ENCODE assay signal across 18 cellular contexts in genomic region chr17:4487820-4488716, GRCh38. TPM values are rescaled to one million over a fixed set of nuclear protein-coding genes. Genes with fewer than 3 reads are reported as not detected.
DNase-seq lines count a peak whose midpoint lies in the region; ATAC-seq, FAIRE-seq and TF ChIP-seq lines count a peak whose summit lies in the region.
"Had no signal": no experiment of that assay in that cellular context is flagged by ENCODE, and none has a peak within 500 bp of the region (broad histone marks: within the 10 kb centered on the region; RNA-seq: fewer than 3 reads in every experiment).

No MANE protein-coding gene starts in this region.

- 60 to 67% methylated on average over 24 of the region's 24 CpGs for WGBS in heart right ventricle, 2 donors
- 61% methylated on average over 24 of the region's 24 CpGs for WGBS in right cardiac atrium

- H3K27me3 ChIP-seq in heart right ventricle (no peaks in the 10 kb centered on the region), left ventricle myocardium inferior (ENCODE audit: low read depth) (no peaks in the 10 kb centered on the region), right cardiac atrium (ENCODE audit: control insufficient read depth, insufficient read depth) (no peaks in the 10 kb centered on the region), upper lobe of right lung (no peaks in the 10 kb centered on the region)

- no peaks in the 10 kb centered on the region for H3K9me3 Mint-ChIP-seq in activated naive CD4-positive, alpha-beta T cell treated with anti-CD3 and anti-CD28 coated beads, Interleukin-2, amount 50 U/mL, for 72 hours
- H3K9me3 Mint-ChIP-seq: CD8-positive, alpha-beta memory T cell had no signal

- no peak for FAIRE-seq in GM19239 (lab: Jason Lieb, UNC)

- H3K36me3 Mint-ChIP-seq in activated naive CD4-positive, alpha-beta T cell treated with anti-CD3 and anti-CD28 coated beads, Interleukin-2, amount 50 U/mL, for 72 hours = peaks cover 4 to 8% of the 10 kb centered on the region in 2 donors

- H3K36me3 ChIP-seq in heart right ventricle (no peaks in the 10 kb centered on the region), left ventricle myocardium inferior (no peaks in the 10 kb centered on the region), upper lobe of right lung (no peaks in the 10 kb centered on the region)

- peak in 6 of 8 donors; percentile 18 to 60 (median 38) for ATAC-seq in heart right ventricle
- ATAC-seq in right cardiac atrium = peak; percentile 11 to 36
- ATAC-seq in upper lobe of right lung = no peak
- ATAC-seq in activated naive CD4-positive, alpha-beta T cell treated with anti-CD3 and anti-CD28 coated beads, Interleukin-2, amount 50 U/mL, for 72 hours = no peak
- no peak for ATAC-seq in GM19023 (IDR thresholded peaks at IDR 0.05; ENCODE audit: unreplicated experiment)
- ATAC-seq: HCT116 had no signal

- no peak overlapping the region for H3K4me3 ChIP-seq in heart right ventricle
- no peak overlapping the region for H3K4me3 ChIP-seq in left ventricle myocardium inferior
- no peak overlapping the region for H3K4me3 ChIP-seq in right cardiac atrium (ENCODE audit: low read length)
- no peak overlapping the region for H3K4me3 ChIP-seq in upper lobe of right lung

- H3K4me1 ChIP-seq in heart right ventricle (peaks cover 0 to 38% (median 16%) of the 10 kb centered on the region in 9 donors), left ventricle myocardium inferior (peaks cover 16% of the 10 kb centered on the region), right cardiac atrium (ENCODE audit: control insufficient read depth, insufficient read depth, low read length) (no peaks in the 10 kb centered on the region), upper lobe of right lung (peaks cover 3% of the 10 kb centered on the region)

- TF ChIP-seq CTCF in heart right ventricle (IDR thresholded peaks at IDR 0.05) (no peak), left ventricle myocardium inferior (IDR thresholded peaks at IDR 0.05; ENCODE audit: borderline replicate concordance) (no peak), upper lobe of right lung (IDR thresholded peaks at IDR 0.05) (no peak)

- H3K9me3 ChIP-seq in heart right ventricle (no peaks in the 10 kb centered on the region), left ventricle myocardium inferior (replicated peaks) (no peaks in the 10 kb centered on the region), right cardiac atrium (ENCODE audit: control insufficient read depth, low read length) (no peaks in the 10 kb centered on the region), upper lobe of right lung (no peaks in the 10 kb centered on the region)
- H3K9me3 ChIP-seq: SK-N-SH had no signal

- H3K27ac ChIP-seq in heart right ventricle = no peak overlapping the region
- no peak overlapping the region for H3K27ac ChIP-seq in left ventricle myocardium inferior (replicated peaks)
- H3K27ac ChIP-seq in right cardiac atrium (ENCODE audit: low read length) = no peak overlapping the region
- H3K27ac ChIP-seq in upper lobe of right lung = peak overlapping the region; percentile 70

- peak overlapping the region in 1 of 2 donors; percentile 48 for H3K27ac Mint-ChIP-seq in activated naive CD4-positive, alpha-beta T cell treated with anti-CD3 and anti-CD28 coated beads, Interleukin-2, amount 50 U/mL, for 72 hours
- H3K27ac Mint-ChIP-seq: B cell had no signal

- DNase-seq in heart right ventricle = no peak
- no peak for DNase-seq in left ventricle myocardium inferior
- peak; percentile 34 for DNase-seq in NCI-H446 treated with DMSO at 0.1 percent for 48 hours (lab: John Stamatoyannopoulos, UW)
- no peak for DNase-seq in right cardiac atrium
- DNase-seq in upper lobe of right lung = no peak
- DNase-seq in activated naive CD4-positive, alpha-beta T cell treated with anti-CD3 and anti-CD28 coated beads, Interleukin-2, amount 50 U/mL, for 72 hours (ENCODE audit: low spot score in 2 of 2) = no peak
- DNase-seq in GM19239 (ENCODE audit: insufficient read length, low spot score) = no peak
- DNase-seq: ACHN; CD8-positive, alpha-beta memory T cell; Kasumi-1; NCI-H1417; NCI-H2081; NCI-H2227 treated with DMSO at 0.1 percent for 48 hours; NCI-H526 treated with DMSO at 0.1 percent for 48 hours; SK-N-SH had no signal

- intact Hi-C loops in heart right ventricle (cut with DNase I) (loop anchor here in 1 of 10 donors (10.0 kb wide), 1 partner anchor 63 kb away; no protein-coding TSS in a partner anchor), left ventricle myocardium inferior (cut with micrococcal nuclease) (no loop called here), right cardiac atrium (cut with DNase I) (no loop called here), upper lobe of right lung (cut with DNase I) (no loop called here)

RNA-seq across cellular contexts. Expression of gene SPNS2, which starts 10.6 kb away (rescaled TPM):
- total RNA-seq in heart right ventricle (10 to 100 TPM in 4 of 10 donors, 1 to 10 TPM in 6; 4.5 to 19.9 (median 8.9) TPM), left ventricle myocardium inferior (11.2 TPM), right cardiac atrium (10 to 100 TPM in 2 of 4 donors, 1 to 10 TPM in 2; 9.6 to 12.7 (median 10.3) TPM), upper lobe of right lung (67.0 TPM)
- polyA plus RNA-seq in heart right ventricle (10 to 100 TPM; 22.0 to 27.7 TPM), right cardiac atrium (16.2 TPM)
- under 1 TPM; 0.16 to 0.64 TPM for total RNA-seq in activated naive CD4-positive, alpha-beta T cell treated with anti-CD3 and anti-CD28 coated beads, Interleukin-2, amount 50 U/mL, for 72 hours
- total RNA-seq: B cell had no signal

RNA-seq across cellular contexts. Expression of gene SPNS3, which starts 54.3 kb away (rescaled TPM):
- 1 to 10 TPM in 5 of 10 donors, under 1 TPM in 4, not detected in 1; 0.22 to 4.2 (median 1.3) TPM for total RNA-seq in heart right ventricle
- polyA plus RNA-seq in heart right ventricle = under 1 TPM; 0.13 to 0.59 TPM
- total RNA-seq in left ventricle myocardium inferior = 1.7 TPM
- under 1 TPM in 2 of 4 donors, not detected in 2; 0.29 to 0.45 TPM for total RNA-seq in right cardiac atrium
- 0.23 TPM for polyA plus RNA-seq in right cardiac atrium
- 0.87 TPM for total RNA-seq in upper lobe of right lung
- total RNA-seq in activated naive CD4-positive, alpha-beta T cell treated with anti-CD3 and anti-CD28 coated beads, Interleukin-2, amount 50 U/mL, for 72 hours = 1 to 10 TPM; 4.4 to 8.7 TPM

Comparison
In these comparisons a context has a peak if more than half of its experiments do, and no peak if none do; other contexts are left out.
1. ATAC-seq: peak in heart right ventricle (6 of 8) and right cardiac atrium (2 of 2); none in upper lobe of right lung (single experiment), activated naive CD4-positive, alpha-beta T cell treated with anti-CD3 and anti-CD28 coated beads, Interleukin-2, amount 50 U/mL, for 72 hours (0 of 2) and GM19023 (single experiment).